In genomic region chr2:30283931-30284565, GRCh38 we compare ENCODE assay signal across 25 cellular contexts. TPM values are rescaled to one million over a fixed set of nuclear protein-coding genes. Genes with fewer than 3 reads are reported as not detected.
A peak's percentile ranks its signal among the peaks of the same experiment; 100 is the strongest.
DNase-seq lines count a peak whose midpoint lies in the region; ATAC-seq, FAIRE-seq and TF ChIP-seq lines count a peak whose summit lies in the region.
"Had no signal": no experiment of that assay in that cellular context is flagged by ENCODE, and none has a peak within 500 bp of the region (broad histone marks: within the 10 kb centered on the region; RNA-seq: fewer than 3 reads in every experiment).

No MANE protein-coding gene starts in this region.

- H3K4me3 ChIP-seq in heart right ventricle (no peak overlapping the region), right cardiac atrium (ENCODE audit: low read length) (no peak overlapping the region), H1 (ENCODE audit: extremely low read depth in 1 of 4, insufficient read depth in 2 of 4, low read depth in 3 of 4, low read length in 4 of 4) (no peak overlapping the region)
- H3K4me3 ChIP-seq: A549, body of pancreas, lower lobe of right lung had no signal

- intact Hi-C loops in heart right ventricle (cut with DNase I): no loop called here
- intact Hi-C loops in right cardiac atrium (cut with DNase I): no loop called here

- H2BK12ac ChIP-seq in H1 (ENCODE audit: low read depth, low read length): no peak overlapping the region

- H3K27me3 ChIP-seq in heart right ventricle: no peaks in the 10 kb centered on the region
- no peaks in the 10 kb centered on the region for H3K27me3 ChIP-seq in right cardiac atrium (ENCODE audit: control insufficient read depth, insufficient read depth)
- no peaks in the 10 kb centered on the region; a peak in 2 of 7 replicates for H3K27me3 ChIP-seq in H1 (replicated peaks in 1 of 4; ENCODE audit: control insufficient read depth in 3 of 4, extremely low read depth in 1 of 4, insufficient read depth in 3 of 4, low read length in 3 of 4)
- H3K27me3 ChIP-seq: BE2C, body of pancreas had no signal

- peaks cover 0 to 9% (median 0%) of the 10 kb centered on the region in 7 donors for H3K9me3 Mint-ChIP-seq in naive B cell
- H3K9me3 Mint-ChIP-seq in type B pancreatic cell: peaks cover 6% of the 10 kb centered on the region
- H3K9me3 Mint-ChIP-seq: HFFc6, WTC11 had no signal

- peak overlapping the region in 2 of 8 donors; percentile 35 to 63 for H3K4me3 Mint-ChIP-seq in naive B cell
- H3K4me3 Mint-ChIP-seq in type B pancreatic cell: no peak overlapping the region
- H3K4me3 Mint-ChIP-seq: HFFc6, WTC11 had no signal

- 52 to 72% methylated on average over 14 of the region's 14 CpGs for WGBS in heart right ventricle, 2 donors
- 67% methylated on average over 14 of the region's 14 CpGs for WGBS in right cardiac atrium
- 81% methylated on average over 9 of the region's 14 CpGs; no CpG with 5 or more reads in 1 of the 2 experiments for WGBS in H1 (ENCODE audit: extremely low coverage in 1 of 2, insufficient coverage in 1 of 2, insufficient read length in 1 of 2, insufficient replicate concordance in 2 of 2, low coverage in 1 of 2, low lambda C conversion rate in 2 of 2, missing lambda C conversion rate in 1 of 2), 2 experiments

- H3K36me3 Mint-ChIP-seq in naive B cell: peaks cover 4 to 7% of the 10 kb centered on the region in 2 donors
- no peaks in the 10 kb centered on the region for H3K36me3 Mint-ChIP-seq in type B pancreatic cell
- H3K36me3 Mint-ChIP-seq: WTC11 had no signal

- H2BK15ac ChIP-seq in H1 (ENCODE audit: low read length): 0 out of 2 replicates have a peak overlapping the region, but pooled peaks have one; percentile 53

- H3K4me1 Mint-ChIP-seq in naive B cell (peaks cover 78 to 98% (median 95%) of the 10 kb centered on the region in 3 donors), type B pancreatic cell (ENCODE audit: unreplicated experiment) (peaks cover 20% of the 10 kb centered on the region)

- CTCF ChIA-PET in H1 (lab: Charles Lee; ENCODE audit: partially characterized antibody): interaction anchor here (0.7 to 1.3 kb wide), 3 partner anchors 17 to 429 kb away, joined by 3 to 4 read pairs (median 3); no protein-coding TSS in a partner anchor

- no peak overlapping the region for H2AK5ac ChIP-seq in H1 (ENCODE audit: low read depth, low read length)

- H2AFZ ChIP-seq in H1 (ENCODE audit: low read length): 0 out of 2 replicates have a peak overlapping the region, but pooled peaks have one; percentile 60
- H2AFZ ChIP-seq: parathyroid adenoma had no signal

- FAIRE-seq in H1 (lab: Jason Lieb, UNC): no peak
- FAIRE-seq: A549, frontal cortex had no signal

- H4K20me1 ChIP-seq in H1 (replicated peaks in 1 of 2; ENCODE audit: control insufficient read depth in 1 of 2, insufficient read depth in 2 of 2, low read length in 2 of 2): no peaks in the 10 kb centered on the region

- no peak for TF ChIP-seq EP300 in H1 (IDR thresholded peaks at IDR 0.05; ENCODE audit: borderline replicate concordance in 1 of 2, low read depth in 2 of 2, low read length in 2 of 2)

- no peak overlapping the region for H4K91ac ChIP-seq in H1 (replicated peaks; ENCODE audit: insufficient read length, low read length)

- H2BK20ac ChIP-seq in H1 (ENCODE audit: low read length): no peak overlapping the region

- TF ChIP-seq RAD21 in H1 (IDR thresholded peaks at IDR 0.05 in 1 of 2, conservative IDR thresholded peaks at IDR 0.05 in 1 of 2; ENCODE audit: low read depth in 2 of 2, low read length in 2 of 2): no peak

- H3K9me3 ChIP-seq in heart right ventricle: no peaks in the 10 kb centered on the region
- H3K9me3 ChIP-seq in right cardiac atrium (ENCODE audit: control insufficient read depth, low read length): no peaks in the 10 kb centered on the region
- no peaks in the 10 kb centered on the region for H3K9me3 ChIP-seq in H1 (ENCODE audit: insufficient read depth in 2 of 2, low read depth in 1 of 2, low read length in 1 of 2)
- H3K9me3 ChIP-seq: A549, BE2C, body of pancreas, lower lobe of right lung had no signal

- H3K56ac ChIP-seq in H1 (replicated peaks; ENCODE audit: insufficient read length, low read depth, low read length): no peak overlapping the region

- no peak for TF ChIP-seq POLR2A in H1 (IDR thresholded peaks at IDR 0.05; ENCODE audit: control extremely low read depth in 1 of 2, low read depth in 2 of 2, low read length in 2 of 2)

- no peak overlapping the region for H2BK120ac ChIP-seq in H1 (replicated peaks; ENCODE audit: low read depth, low read length)

- no peak overlapping the region for H3K14ac ChIP-seq in H1 (ENCODE audit: insufficient read length)

- no peak overlapping the region; the same call in 1 of the 2 replicates for H4K8ac ChIP-seq in H1 (ENCODE audit: extremely low read depth, insufficient read depth, low read length)

- ATAC-seq in heart right ventricle (peak in 7 of 8 donors; percentile 27 to 93 (median 72)), right cardiac atrium (no peak), naive B cell (ENCODE audit: low read depth in 2 of 2) (no peak)
- ATAC-seq: body of pancreas, lower lobe of right lung, WTC11 had no signal

- no peaks in the 10 kb centered on the region for H3K36me3 ChIP-seq in heart right ventricle
- no peaks in the 10 kb centered on the region for H3K36me3 ChIP-seq in H1 (ENCODE audit: control insufficient read depth in 2 of 4, insufficient read depth in 4 of 4, low read length in 3 of 4)
- H3K36me3 ChIP-seq: BE2C, lower lobe of right lung had no signal

- POLR2A ChIA-PET in H1 (lab: Charles Lee; ENCODE audit: partially characterized antibody): no interaction called here

- no peaks in the 10 kb centered on the region for H3K79me1 ChIP-seq in H1 (ENCODE audit: low read depth, low read length)

- H3K27me3 Mint-ChIP-seq in naive B cell: no peaks in the 10 kb centered on the region
- H3K27me3 Mint-ChIP-seq in type B pancreatic cell: peaks cover 3% of the 10 kb centered on the region

- H3K27ac ChIP-seq in heart right ventricle (peak overlapping the region in 4 of 10 donors; percentile 31 to 58 (median 40)), right cardiac atrium (ENCODE audit: low read length) (no peak overlapping the region), H1 (ENCODE audit: low read depth, low read length) (no peak overlapping the region)
- H3K27ac ChIP-seq: body of pancreas, lower lobe of right lung, parathyroid adenoma had no signal

- no peaks in the 10 kb centered on the region for H3K23me2 ChIP-seq in H1 (ENCODE audit: low read depth, low read length)

- no peak overlapping the region for H3K4me2 ChIP-seq in H1 (ENCODE audit: insufficient read depth in 1 of 2, low read depth in 2 of 2, low read length in 2 of 2)
- H3K4me2 ChIP-seq: A549 had no signal

- no peak overlapping the region for H3K9ac ChIP-seq in H1 (replicated peaks in 1 of 4; ENCODE audit: extremely low read depth in 1 of 4, low read depth in 3 of 4, low read length in 3 of 4)
- H3K9ac ChIP-seq: parathyroid adenoma had no signal

- H2BK5ac ChIP-seq in H1 (ENCODE audit: low read depth, low read length): no peak overlapping the region

- no peak overlapping the region for H3K4ac ChIP-seq in H1 (replicated peaks; ENCODE audit: insufficient read length, low read depth, low read length)

- H3K23ac ChIP-seq in H1 (ENCODE audit: insufficient read length): no peak overlapping the region

- no peak overlapping the region for H3K18ac ChIP-seq in H1 (ENCODE audit: extremely low read depth, low read length)

- TF ChIP-seq CTCF in heart right ventricle (IDR thresholded peaks at IDR 0.05) (no peak), H1 (IDR thresholded peaks at IDR 0.05; ENCODE audit: control extremely low read depth in 1 of 3, insufficient read depth in 1 of 3, low read depth in 1 of 3, low read length in 3 of 3) (no peak), type B pancreatic cell (conservative IDR thresholded peaks at IDR 0.05) (no peak)

- peaks cover 0 to 12% (median 0%) of the 10 kb centered on the region in 9 donors for H3K4me1 ChIP-seq in heart right ventricle
- H3K4me1 ChIP-seq in right cardiac atrium (ENCODE audit: control insufficient read depth, insufficient read depth, low read length): no peaks in the 10 kb centered on the region
- peaks cover 2 to 12% (median 3%) of the 10 kb centered on the region in 4 experiments; a peak in 4 of 7 replicates for H3K4me1 ChIP-seq in H1 (replicated peaks in 1 of 4; ENCODE audit: control insufficient read depth in 3 of 4, insufficient read depth in 4 of 4, low read length in 3 of 4)
- H3K4me1 ChIP-seq: BE2C, body of pancreas, parathyroid adenoma had no signal

- H3K27ac Mint-ChIP-seq in naive B cell: peak overlapping the region; percentile 69 to 95 (median 92)
- peak overlapping the region; percentile 76 for H3K27ac Mint-ChIP-seq in type B pancreatic cell
- H3K27ac Mint-ChIP-seq: HFFc6 had no signal

- H3K79me2 ChIP-seq in H1 (ENCODE audit: control insufficient read depth in 1 of 2, insufficient read depth in 2 of 2, low read length in 2 of 2): no peaks in the 10 kb centered on the region
- H3K79me2 ChIP-seq: parathyroid adenoma had no signal

- H4K5ac ChIP-seq in H1 (ENCODE audit: insufficient read length, low read depth, low read length): no peak overlapping the region

- no peak for DNase-seq in heart right ventricle
- no peak for DNase-seq in right cardiac atrium
- no peak for DNase-seq in H1 (ENCODE audit: low read depth in 1 of 2, low spot score in 2 of 2)
- no peak for DNase-seq in naive B cell
- DNase-seq in type B pancreatic cell (ENCODE audit: extremely low spot score, unreplicated experiment): no peak
- no peak for DNase-seq in NCI-H1694 (lab: John Stamatoyannopoulos, UW)
- DNase-seq in NOMO-1 treated with DMSO at 0.1 percent for 48 hours (lab: John Stamatoyannopoulos, UW; ENCODE audit: unreplicated experiment): no peak
- no peak for DNase-seq in epidermal melanocyte (ENCODE audit: insufficient read length, low spot score)
- DNase-seq: activated CD4-positive, alpha-beta T cell treated with anti-CD3 and anti-CD28 coated beads, Interleukin-2, amount 50 U/mL, for 48 hours; activated CD8-positive, alpha-beta memory T cell treated with anti-CD3 and anti-CD28 coated beads, Interleukin-2, amount 50 U/mL, for 48 hours; BE2C; body of pancreas; DMS153; effector CD8-positive, alpha-beta T cell; HFFc6; hypothalamus; lower lobe of right lung; NCI-H1436 treated with DMSO at 0.1 percent for 48 hours; NCI-H524; SIG-M5; trophoblast cell had no signal

RNA-seq across cellular contexts. Expression of gene LBH, which starts 52.7 kb away (rescaled TPM):
- total RNA-seq in heart right ventricle (100 to 1,000 TPM; 110 to 204 (median 156) TPM), right cardiac atrium (10 to 100 TPM; 22.9 to 31.3 (median 24.2) TPM), type B pancreatic cell (ENCODE audit: low replicate concordance) (78.5 and 116 TPM in 2 replicates)
- polyA plus RNA-seq in heart right ventricle (10 to 100 TPM; 35.9 to 84.8 TPM), right cardiac atrium (12.4 TPM), H1 (2011; rRNA removed) (31.4 and 34.5 TPM in 2 replicates), naive B cell (ENCODE audit: low read depth in 6 of 6) (100 to 1,000 TPM; 191 to 297 (median 221) TPM)
- total RNA-seq in H1 (2021; fragmentation: NEBNext Ultra II Directional; extraction: Animal tissue kit (Norgen Biotek cat#: 25700)): 24.6 and 25.7 TPM in 2 replicates
- polyA plus RNA-seq in H1 (2011; cell fraction: cytosol; rRNA removed): 26.7 TPM
- 19.9 TPM for polyA plus RNA-seq in H1 (2011; cell fraction: nucleus; rRNA removed)
- 17.6 to 23.3 TPM (median 20.0 TPM) in 4 replicates for polyA plus RNA-seq in H1 (2012, experiment 1 of 2)
- polyA plus RNA-seq in H1 (2012, experiment 2 of 2): 20.6 TPM
- polyA plus RNA-seq in H1 (2013, experiment 1 of 2): 11.9 TPM
- polyA plus RNA-seq in H1 (2013, experiment 2 of 2): 12.4 TPM
- 33.0 and 35.0 TPM in 2 replicates for polyA minus RNA-seq in H1 (2011; rRNA and poly(A)+ RNA removed)
- 33.3 TPM for polyA minus RNA-seq in H1 (2011; cell fraction: cytosol; rRNA and poly(A)+ RNA removed)
- polyA minus RNA-seq in H1 (2011; cell fraction: nucleus; rRNA and poly(A)+ RNA removed): 45.6 TPM

Comparison
In these comparisons a context has a peak if more than half of its experiments do, and no peak if none do; other contexts are left out.
1. ATAC-seq: peak in heart right ventricle (7 of 8); none in right cardiac atrium (0 of 2) and naive B cell (0 of 2).